In the genomic region with DNA sequence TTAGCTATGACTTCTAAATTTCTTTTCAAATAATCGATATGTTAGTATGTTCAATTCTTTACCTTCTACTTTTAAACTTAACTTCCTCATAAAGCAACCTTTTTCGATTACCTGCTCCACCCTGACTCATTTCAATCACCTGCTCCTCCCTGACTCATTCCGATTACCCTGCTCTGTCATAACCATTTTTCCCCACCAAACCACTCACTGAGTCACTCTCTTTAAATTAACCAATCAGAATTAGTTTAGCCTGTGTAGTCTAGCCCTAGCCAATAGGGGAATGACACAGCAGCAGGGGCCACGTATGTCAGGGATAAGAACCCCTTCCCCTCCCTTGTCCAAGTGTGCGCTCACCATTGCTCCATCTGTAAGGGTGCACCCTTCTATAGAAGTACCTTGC, we compare ENCODE assay signal across 8 cellular contexts.
DNase-seq lines count a peak whose midpoint lies in the region; ATAC-seq and TF ChIP-seq lines count a peak whose summit lies in the region.
"Not testable (repeated sequence)": the region's sequence is repeated elsewhere in the genome, so short reads cannot be mapped to it uniquely, and the experiment has no call there.

No MANE protein-coding gene starts in this region.

- peak; percentile 60 to 68 for ATAC-seq in activated T-cell treated with anti-CD3 and anti-CD28 coated beads, Interleukin-2, amount 50 U/mL, for 72 hours (replicated peaks in 1 of 2)
- ATAC-seq in activated naive CD4-positive, alpha-beta T cell treated with anti-CD3 and anti-CD28 coated beads, Interleukin-2, amount 50 U/mL, for 72 hours = peak; percentile 40 to 81

- not testable (repeated sequence) for H3K4me3 Mint-ChIP-seq in activated T-cell treated with anti-CD3 and anti-CD28 coated beads, Interleukin-2, amount 50 U/mL, for 72 hours

- H3K4me1 Mint-ChIP-seq in activated T-cell treated with anti-CD3 and anti-CD28 coated beads, Interleukin-2, amount 50 U/mL, for 72 hours (ENCODE audit: low read depth) = peaks cover 31% of the 10 kb centered on the region

- not testable (repeated sequence) for H3K27ac Mint-ChIP-seq in activated T-cell treated with anti-CD3 and anti-CD28 coated beads, Interleukin-2, amount 50 U/mL, for 72 hours; activated naive CD4-positive, alpha-beta T cell treated with anti-CD3 and anti-CD28 coated beads, Interleukin-2, amount 50 U/mL, for 72 hours

- not testable (repeated sequence) for H3K9me3 Mint-ChIP-seq in activated T-cell treated with anti-CD3 and anti-CD28 coated beads, Interleukin-2, amount 50 U/mL, for 72 hours; activated naive CD4-positive, alpha-beta T cell treated with anti-CD3 and anti-CD28 coated beads, Interleukin-2, amount 50 U/mL, for 72 hours

- peak; percentile 83 for DNase-seq in H4 (ENCODE audit: low spot score)
- peak; percentile 10 for DNase-seq in NB4 (ENCODE audit: low read depth)
- DNase-seq in SHP77 treated with DMSO at 0.1 percent for 48 hours (lab: John Stamatoyannopoulos, UW) = peak; percentile 31
- peak; percentile 15 for DNase-seq in activated CD4-positive, alpha-beta T cell treated with anti-CD3 and anti-CD28 coated beads for 48 hours
- peak; percentile 5 to 21 for DNase-seq in activated T-cell treated with anti-CD3 and anti-CD28 coated beads, Interleukin-2, amount 50 U/mL, for 72 hours
- DNase-seq in activated naive CD4-positive, alpha-beta T cell treated with anti-CD3 and anti-CD28 coated beads, Interleukin-2, amount 50 U/mL, for 72 hours (ENCODE audit: low spot score in 2 of 2) = not testable (repeated sequence)
- peak; percentile 17 for DNase-seq in epithelial cell of esophagus (ENCODE audit: low read depth)
- peak; percentile 12 for DNase-seq in stimulated activated CD4-positive, alpha-beta T cell treated with anti-CD3 and anti-CD28 coated beads, Interleukin-15, amount 100 ng/mL, for 24 hours

- TF ChIP-seq POLR2A in NB4 (IDR thresholded peaks at IDR 0.05; ENCODE audit: extremely low read depth, insufficient read length) = not testable (repeated sequence)

- H3K36me3 Mint-ChIP-seq in activated T-cell treated with anti-CD3 and anti-CD28 coated beads, Interleukin-2, amount 50 U/mL, for 72 hours (ENCODE audit: insufficient read depth in 2 of 2); activated naive CD4-positive, alpha-beta T cell treated with anti-CD3 and anti-CD28 coated beads, Interleukin-2, amount 50 U/mL, for 72 hours: not testable (repeated sequence)

- H3K4me3 ChIP-seq in NB4 (ENCODE audit: low read depth, low read length); epithelial cell of esophagus (ENCODE audit: low read length): not testable (repeated sequence)

- TF ChIP-seq CTCF in NB4 (IDR thresholded peaks at IDR 0.05; ENCODE audit: low read depth, low read length); epithelial cell of esophagus (IDR thresholded peaks at IDR 0.05; ENCODE audit: insufficient read depth, low read depth, low read length, missing control alignments): not testable (repeated sequence)

- not testable (repeated sequence) for H3K27me3 Mint-ChIP-seq in activated T-cell treated with anti-CD3 and anti-CD28 coated beads, Interleukin-2, amount 50 U/mL, for 72 hours (ENCODE audit: low read depth)
